Comparison of ENCODE assay signal across 20 cellular contexts in the genomic region with DNA sequence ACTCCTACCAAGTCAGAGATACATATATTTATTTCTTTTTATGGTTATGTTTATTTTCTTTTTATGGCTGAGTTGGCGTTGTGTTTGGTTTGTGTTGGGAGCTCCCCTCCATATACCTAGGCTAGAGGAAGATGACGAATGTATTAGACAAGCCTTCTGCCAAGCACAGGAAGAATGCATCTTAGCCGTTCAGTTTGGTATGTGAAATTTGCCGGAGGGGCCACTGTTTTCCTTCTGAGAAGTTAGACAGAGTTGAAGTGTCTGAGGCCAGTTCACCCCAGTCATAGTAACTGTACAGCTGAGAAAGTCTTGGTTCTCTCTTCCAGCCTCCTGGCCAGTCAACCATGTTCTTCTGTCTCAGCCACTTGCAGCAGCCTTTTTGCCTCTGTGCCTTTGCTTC. TPM values are rescaled to one million over a fixed set of nuclear protein-coding genes. Genes with fewer than 3 reads are reported as not detected.
DNase-seq lines count a peak whose midpoint lies in the region; FAIRE-seq and TF ChIP-seq lines count a peak whose summit lies in the region.
"Had no signal": no experiment of that assay in that cellular context is flagged by ENCODE, and none has a peak within 500 bp of the region (broad histone marks: within the 10 kb centered on the region; RNA-seq: fewer than 3 reads in every experiment).

No MANE protein-coding gene starts in this region.

- peak overlapping the region; percentile 70 for H3K27ac Mint-ChIP-seq in osteocyte (ENCODE audit: unreplicated experiment)
- H3K27ac Mint-ChIP-seq: activated CD4-positive, alpha-beta T cell treated with anti-CD3 and anti-CD28 coated beads, Interleukin-2, amount 10 ng/mL, durations not matched to agents 7 days and 5 days; stimulated activated naive CD8-positive, alpha-beta T cell treated with anti-CD3 and anti-CD28 coated beads, Interleukin-15, Interleukin-2, amounts not matched to agents 100 ng/mL and 50 ng/mL, for 24 hours had no signal

- no peaks in the 10 kb centered on the region for H3K9me3 Mint-ChIP-seq in osteocyte (ENCODE audit: unreplicated experiment)
- H3K9me3 Mint-ChIP-seq: activated CD4-positive, alpha-beta T cell treated with anti-CD3 and anti-CD28 coated beads, Interleukin-2, amount 10 ng/mL, durations not matched to agents 7 days and 5 days; activated T-cell treated with anti-CD3 and anti-CD28 coated beads, Interleukin-2, amount 50 U/mL, for 4 hours; stimulated activated naive CD8-positive, alpha-beta T cell treated with anti-CD3 and anti-CD28 coated beads, Interleukin-15, Interleukin-2, amounts not matched to agents 100 ng/mL and 50 ng/mL, for 24 hours had no signal

- H3K4me1 Mint-ChIP-seq in osteocyte (ENCODE audit: unreplicated experiment) = peaks cover 89% of the 10 kb centered on the region
- H3K4me1 Mint-ChIP-seq: activated CD4-positive, alpha-beta T cell treated with anti-CD3 and anti-CD28 coated beads, Interleukin-2, amount 10 ng/mL, durations not matched to agents 7 days and 5 days had no signal

- no peak for TF ChIP-seq POLR2A in GM12892 (IDR thresholded peaks at IDR 0.05; ENCODE audit: low read depth, low read length)

- FAIRE-seq in GM12892 (lab: Jason Lieb, UNC) = peak; percentile 81
- FAIRE-seq: islet of Langerhans had no signal

- DNase-seq in GM12892 (ENCODE audit: insufficient read length) = no peak
- DNase-seq in SK-MEL-5 (ENCODE audit: low read depth, low spot score) = peak; percentile 43
- DNase-seq in epithelial cell of esophagus (ENCODE audit: low read depth) = peak; percentile 81
- no peak for DNase-seq in osteocyte (ENCODE audit: extremely low spot score, unreplicated experiment)
- no peak for DNase-seq in NCI-H2029 treated with DMSO at 0.1 percent for 48 hours (lab: John Stamatoyannopoulos, UW)
- no peak for DNase-seq in NCI-H2171 treated with DMSO at 0.1 percent for 48 hours (lab: John Stamatoyannopoulos, UW)
- no peak for DNase-seq in DMS114 treated with DMSO at 0.1 percent for 48 hours (lab: John Stamatoyannopoulos, UW; ENCODE audit: unreplicated experiment)
- DNase-seq in GOT3 (lab: John Stamatoyannopoulos, UW) = no peak
- DNase-seq: activated CD4-positive, alpha-beta T cell treated with anti-CD3 and anti-CD28 coated beads, Interleukin-2, amount 10 ng/mL, durations not matched to agents 7 days and 5 days; activated T-cell treated with anti-CD3 and anti-CD28 coated beads, Interleukin-2, amount 50 U/mL, for 4 hours; AML-193; Calu3; effector CD8-positive, alpha-beta T cell; glutamatergic neuron; NCI-H1930; NCI-H69; occipital lobe; uterus had no signal

- in situ Hi-C loops in SK-MEL-5 (cut with HindIII; ENCODE audit: low pct_unique_long_range_greater_than_20kb, low sequenced_read_pairs) = no loop called here

- H3K36me3 Mint-ChIP-seq in osteocyte (ENCODE audit: unreplicated experiment) = peaks cover 4% of the 10 kb centered on the region

- H3K4me3 ChIP-seq in epithelial cell of esophagus (ENCODE audit: low read length) = no peak overlapping the region
- H3K4me3 ChIP-seq: uterus had no signal

- H3K4me3 Mint-ChIP-seq in osteocyte (ENCODE audit: unreplicated experiment) = no peak overlapping the region
- H3K4me3 Mint-ChIP-seq: activated CD4-positive, alpha-beta T cell treated with anti-CD3 and anti-CD28 coated beads, Interleukin-2, amount 10 ng/mL, durations not matched to agents 7 days and 5 days; activated T-cell treated with anti-CD3 and anti-CD28 coated beads, Interleukin-2, amount 50 U/mL, for 4 hours; stimulated activated naive CD8-positive, alpha-beta T cell treated with anti-CD3 and anti-CD28 coated beads, Interleukin-15, Interleukin-2, amounts not matched to agents 100 ng/mL and 50 ng/mL, for 24 hours had no signal

- H3K27me3 Mint-ChIP-seq in osteocyte (ENCODE audit: unreplicated experiment) = no peaks in the 10 kb centered on the region

- no peak for TF ChIP-seq CTCF in epithelial cell of esophagus (IDR thresholded peaks at IDR 0.05; ENCODE audit: insufficient read depth, low read depth, low read length, missing control alignments)
- TF ChIP-seq CTCF in osteocyte (IDR thresholded peaks at IDR 0.05) = no peak

RNA-seq across cellular contexts. Expression of a gene that starts 29.8 kb away (rescaled TPM):
- polyA plus RNA-seq in GM12892 (2012; ENCODE audit: missing spikeins) = 7.1 TPM
- 55.0 and 68.3 TPM in 2 replicates for total RNA-seq in SK-MEL-5 (2014; rRNA removed; shearing (Covaris generic))
- 49.8 and 88.0 TPM in 2 replicates for polyA plus RNA-seq in SK-MEL-5 (2015; cell fraction: cytosol; rRNA removed)
- polyA plus RNA-seq in SK-MEL-5 (2015; cell fraction: nucleus; rRNA removed) = 94.9 and 147 TPM in 2 replicates
- total RNA-seq in osteocyte = 152 and 154 TPM in 2 replicates

Comparison
In these comparisons a context has a peak if more than half of its experiments do, and no peak if none do; other contexts are left out.
1. DNase-seq: peak in SK-MEL-5 (single experiment) and epithelial cell of esophagus (single experiment); none in GM12892 (single experiment), osteocyte (single experiment), NCI-H2029 treated with DMSO at 0.1 percent for 48 hours (single experiment), NCI-H2171 treated with DMSO at 0.1 percent for 48 hours (single experiment), DMS114 treated with DMSO at 0.1 percent for 48 hours (single experiment) and GOT3 (single experiment).